Comparison of ENCODE assay signal across 15 cellular contexts in genomic region chr2:206555721-206556120, GRCh38.
A peak's percentile ranks its signal among the peaks of the same experiment; 100 is the strongest.
DNase-seq lines count a peak whose midpoint lies in the region; FAIRE-seq and TF ChIP-seq lines count a peak whose summit lies in the region.
"Had no signal": no experiment of that assay in that cellular context is flagged by ENCODE, and none has a peak within 500 bp of the region (broad histone marks: within the 10 kb centered on the region; RNA-seq: fewer than 3 reads in every experiment).

No MANE protein-coding gene starts in this region.

- H3K4me2 ChIP-seq in astrocyte (ENCODE audit: low read length), result no peak overlapping the region

- CTCF ChIA-PET in AG04449 (lab: Yijun Ruan, JAX), result interaction anchor here (1.1 to 1.4 kb wide), 2 partner anchors 11 to 163 kb away, joined by 3 read pairs; no protein-coding TSS in a partner anchor

- no peak for FAIRE-seq in astrocyte (lab: Jason Lieb, UNC)
- FAIRE-seq: H54 had no signal

- no peak overlapping the region for H3K27ac ChIP-seq in astrocyte (ENCODE audit: low read depth, low read length)
- H3K27ac ChIP-seq: SJSA1 had no signal

- H3K9ac ChIP-seq in astrocyte (ENCODE audit: low read length), result no peak overlapping the region

- H3K4me3 Mint-ChIP-seq in astrocyte (ENCODE audit: unreplicated experiment), result no peak overlapping the region

- no peaks in the 10 kb centered on the region for H3K9me3 Mint-ChIP-seq in astrocyte (ENCODE audit: unreplicated experiment)

- no peaks in the 10 kb centered on the region for H3K36me3 Mint-ChIP-seq in astrocyte (ENCODE audit: low read depth, unreplicated experiment)

- no peaks in the 10 kb centered on the region for H3K27me3 ChIP-seq in astrocyte (ENCODE audit: insufficient read depth, low read length)

- H3K4me1 Mint-ChIP-seq in astrocyte (ENCODE audit: low read depth, unreplicated experiment), result no peaks in the 10 kb centered on the region

- no peak overlapping the region for H3K4me3 ChIP-seq in AG04449 (ENCODE audit: low read depth, low read length)
- H3K4me3 ChIP-seq in astrocyte (ENCODE audit: insufficient read depth, low read depth, low read length), result no peak overlapping the region
- H3K4me3 ChIP-seq in fibroblast of the aortic adventitia (ENCODE audit: low read depth, low read length), result no peak overlapping the region
- H3K4me3 ChIP-seq: K562, SJSA1 had no signal

- no peak overlapping the region for H2AFZ ChIP-seq in astrocyte (ENCODE audit: low read depth, low read length)

- H3K36me3 ChIP-seq in astrocyte (ENCODE audit: insufficient read depth, low read length), result no peaks in the 10 kb centered on the region
- H3K36me3 ChIP-seq: SJSA1 had no signal

- no peak for TF ChIP-seq CTCF in AG04449 (IDR thresholded peaks at IDR 0.05; ENCODE audit: insufficient read depth, low read length, missing control alignments)
- TF ChIP-seq CTCF in astrocyte (IDR thresholded peaks at IDR 0.05; ENCODE audit: insufficient read depth, low read depth, low read length), result no peak
- TF ChIP-seq CTCF in fibroblast of the aortic adventitia (IDR thresholded peaks at IDR 0.05; ENCODE audit: insufficient read depth, low read length), result no peak

- H4K20me1 ChIP-seq in astrocyte (ENCODE audit: insufficient read depth, low read length), result no peaks in the 10 kb centered on the region

- no peak overlapping the region for H3K27ac Mint-ChIP-seq in astrocyte (ENCODE audit: unreplicated experiment)

- no peaks in the 10 kb centered on the region for H3K4me1 ChIP-seq in astrocyte (ENCODE audit: insufficient read depth, low read length)
- H3K4me1 ChIP-seq: SJSA1 had no signal

- H3K27me3 Mint-ChIP-seq in astrocyte (ENCODE audit: low read depth, unreplicated experiment), result no peaks in the 10 kb centered on the region

- H3K79me2 ChIP-seq in astrocyte (ENCODE audit: insufficient read depth, low read length), result no peaks in the 10 kb centered on the region

- H3K9me3 ChIP-seq in astrocyte (ENCODE audit: insufficient read depth, low read depth, low read length), result no peaks in the 10 kb centered on the region
- H3K9me3 ChIP-seq: SJSA1 had no signal

- POLR2A ChIA-PET in AG04449 (lab: Yijun Ruan, JAX), result no interaction called here

- DNase-seq in AG04449 (ENCODE audit: low read depth, low spot score) (peak; percentile 40), astrocyte (ENCODE audit: low read depth) (peak; percentile 5), dedifferentiated amniotic fluid mesenchymal stem cell (ENCODE audit: extremely low spot score) (peak; percentile 45), fibroblast of the aortic adventitia (ENCODE audit: low read depth) (peak; percentile 64), SKM-1 (lab: John Stamatoyannopoulos, UW; ENCODE audit: unreplicated experiment) (no peak), COR-L47 (lab: John Stamatoyannopoulos, UW) (no peak), NCI-H82 (lab: John Stamatoyannopoulos, UW) (no peak), SW 1271 (lab: John Stamatoyannopoulos, UW) (no peak)
- DNase-seq: 8988T; DND-41; NCI-H2107; NK-92 treated with Interleukin-12 subunit alpha and Interleukin-12 subunit beta, amount 100 ng/mL, for 24 hours had no signal

Comparison
In these comparisons a context has a peak if more than half of its experiments do, and no peak if none do; other contexts are left out.
1. DNase-seq: peak in AG04449 (single experiment), astrocyte (single experiment), dedifferentiated amniotic fluid mesenchymal stem cell (single experiment) and fibroblast of the aortic adventitia (single experiment); none in SKM-1 (single experiment), COR-L47 (single experiment), NCI-H82 (single experiment) and SW 1271 (0 of 2).